10 cellular contexts compared by ENCODE assay signal in the genomic region with DNA sequence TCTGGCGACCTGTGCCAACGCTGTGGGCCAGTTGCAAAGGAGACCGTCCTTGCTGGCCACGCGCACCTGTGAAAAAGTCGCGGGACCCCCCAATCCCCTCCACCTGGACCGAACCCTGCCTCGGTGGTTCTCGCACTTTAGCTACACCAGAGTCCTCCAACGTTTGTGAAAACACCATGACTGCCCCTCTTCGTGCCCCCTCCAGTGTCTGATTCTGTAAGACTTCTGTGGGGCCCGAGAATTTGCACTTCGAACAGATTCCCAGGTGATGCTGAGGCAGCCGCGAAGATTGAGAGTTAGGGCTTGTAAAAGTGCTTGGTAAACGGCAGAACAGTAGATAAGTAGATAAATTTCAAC.
DNase-seq lines count a peak whose midpoint lies in the region; ATAC-seq, FAIRE-seq and TF ChIP-seq lines count a peak whose summit lies in the region.
"Had no signal": no experiment of that assay in that cellular context is flagged by ENCODE, and none has a peak within 500 bp of the region (broad histone marks: within the 10 kb centered on the region; RNA-seq: fewer than 3 reads in every experiment).

No MANE protein-coding gene starts in this region.

- no peak for TF ChIP-seq CTCF in right atrium auricular region (IDR thresholded peaks at IDR 0.05)
- no peak for TF ChIP-seq CTCF in lower leg skin (IDR thresholded peaks at IDR 0.05)

- no peaks in the 10 kb centered on the region for H3K36me3 Mint-ChIP-seq in effector memory CD8-positive, alpha-beta T cell (ENCODE audit: insufficient read depth)
- no peaks in the 10 kb centered on the region for H3K36me3 Mint-ChIP-seq in naive thymus-derived CD8-positive, alpha-beta T cell

- no peak for TF ChIP-seq POLR2A in lower leg skin (IDR thresholded peaks at IDR 0.05)

- no peaks in the 10 kb centered on the region for H3K36me3 ChIP-seq in right atrium auricular region

- H3K9me3 ChIP-seq in right atrium auricular region = no peaks in the 10 kb centered on the region

- no peaks in the 10 kb centered on the region for H3K9me3 Mint-ChIP-seq in effector memory CD8-positive, alpha-beta T cell
- H3K9me3 Mint-ChIP-seq in naive thymus-derived CD8-positive, alpha-beta T cell = no peaks in the 10 kb centered on the region

- peaks cover 11 to 17% of the 10 kb centered on the region in 2 donors for H3K4me1 Mint-ChIP-seq in effector memory CD8-positive, alpha-beta T cell (ENCODE audit: low read depth in 2 of 2)
- H3K4me1 Mint-ChIP-seq in naive thymus-derived CD8-positive, alpha-beta T cell = peaks cover 10 to 33% (median 30%) of the 10 kb centered on the region in 4 donors

- POLR2A ChIA-PET in naive thymus-derived CD8-positive, alpha-beta T cell (lab: Charles Lee) = interaction anchor here (3.3 kb wide), 1 partner anchor 56 kb away, joined by 33 read pairs; no protein-coding TSS in a partner anchor

- no peak for ATAC-seq in Right ventricle myocardium inferior
- no peak for ATAC-seq in effector memory CD8-positive, alpha-beta T cell (replicated peaks)
- ATAC-seq in naive thymus-derived CD8-positive, alpha-beta T cell = no peak

- H3K4me1 ChIP-seq in right atrium auricular region = peaks cover 0 to 37% of the 10 kb centered on the region in 2 donors

- intact Hi-C loops in Right ventricle myocardium inferior (cut with DNase I) (loop anchor here (2.0 to 10.0 kb wide), 6 partner anchors 105 to 208 kb away; partner anchors contain the start of gene SVIL), lower leg skin (cut with DNase I; ENCODE audit: low total_unique reads) (no loop called here)

- 41 to 44% methylated on average over 17 of the region's 17 CpGs for WGBS in lower leg skin, 2 donors

- H3K27me3 Mint-ChIP-seq in effector memory CD8-positive, alpha-beta T cell = no peaks in the 10 kb centered on the region
- peaks cover 0 to 2% (median 0%) of the 10 kb centered on the region in 5 donors for H3K27me3 Mint-ChIP-seq in naive thymus-derived CD8-positive, alpha-beta T cell

- H3K4me3 Mint-ChIP-seq in effector memory CD8-positive, alpha-beta T cell = peak overlapping the region; percentile 74 to 76
- peak overlapping the region; percentile 77 to 91 (median 85) for H3K4me3 Mint-ChIP-seq in naive thymus-derived CD8-positive, alpha-beta T cell

- H3K27ac ChIP-seq in right atrium auricular region (peak overlapping the region; percentile 92 to 94), substantia nigra (ENCODE audit: low read depth, low read length, poor library complexity, severe bottlenecking) (no peak overlapping the region)

- no peaks in the 10 kb centered on the region for H3K27me3 ChIP-seq in right atrium auricular region

- DNase-seq in right atrium auricular region (ENCODE audit: low spot score) (no peak), Right ventricle myocardium inferior (ENCODE audit: missing footprints) (no peak), RCC 7860 (ENCODE audit: low spot score) (no peak), substantia nigra (lab: John Stamatoyannopoulos, UW) (no peak), lower leg skin (ENCODE audit: low spot score in 2 of 2) (no peak)
- DNase-seq in effector memory CD8-positive, alpha-beta T cell = peak in 1 of 3 experiments; percentile 3
- no peak for DNase-seq in naive thymus-derived CD8-positive, alpha-beta T cell
- no peak for DNase-seq in stimulated activated naive CD4-positive, alpha-beta T cell (lab: John Stamatoyannopoulos, UW)
- DNase-seq: DMS79; stimulated activated CD4-positive, alpha-beta T cell treated with anti-CD3 and anti-CD28 coated beads, Interleukin-4, amount 100 ng/mL, for 24 hours had no signal

- H3K4me3 ChIP-seq in right atrium auricular region (peak overlapping the region; percentile 53 to 83), lower leg skin (ENCODE audit: low read depth, poor library complexity, severe bottlenecking) (no peak overlapping the region)

- H3K27ac Mint-ChIP-seq in effector memory CD8-positive, alpha-beta T cell = no peak overlapping the region
- H3K27ac Mint-ChIP-seq in naive thymus-derived CD8-positive, alpha-beta T cell = peak overlapping the region in 6 of 10 donors; percentile 4 to 77 (median 57)

- no peak for FAIRE-seq in RCC 7860 (lab: Jason Lieb, UNC)

Comparison
In these comparisons a context has a peak if more than half of its experiments do, and no peak if none do; other contexts are left out.
1. H3K27ac Mint-ChIP-seq: peak in naive thymus-derived CD8-positive, alpha-beta T cell (6 of 10); none in effector memory CD8-positive, alpha-beta T cell (0 of 2).